Comparison of ENCODE assay signal across 8 cellular contexts in genomic region chr6:33788694-33789549, GRCh38. TPM values are rescaled to one million over a fixed set of nuclear protein-coding genes. Genes with fewer than 3 reads are reported as not detected.
DNase-seq lines count a peak whose midpoint lies in the region; ATAC-seq and TF ChIP-seq lines count a peak whose summit lies in the region.

Gene LEMD2 (minus strand): TSS chr6:33789130. CDS start chr6:33789116, 14 bp downstream.

- no peaks in the 10 kb centered on the region for H3K27me3 ChIP-seq in CD8-positive, alpha-beta T cell (ENCODE audit: insufficient read depth, low read length)

- peak within 1 kb of the TSS; percentile 97 for H3K4me3 Mint-ChIP-seq in CD8-positive, alpha-beta T cell

- peak; percentile 91 for ATAC-seq in CD8-positive, alpha-beta T cell
- ATAC-seq in GM19467 (IDR thresholded peaks at IDR 0.05; ENCODE audit: unreplicated experiment) = peak; percentile 80

- peaks cover 41% of the 10 kb centered on the region for H3K4me1 ChIP-seq in CD8-positive, alpha-beta T cell (ENCODE audit: insufficient read depth, low read length)

- H3K27ac ChIP-seq in CD8-positive, alpha-beta T cell (ENCODE audit: low read depth, low read length) = peak within 1 kb of the TSS; percentile 90

- no peaks in the 10 kb centered on the region for H3K9me3 ChIP-seq in CD8-positive, alpha-beta T cell (ENCODE audit: low read length)

- POLR2A ChIA-PET in CD8-positive, alpha-beta T cell (lab: Charles Lee) = interaction anchor here (0.6 to 2.2 kb wide), 6 partner anchors 9 to 448 kb away, joined by 3 to 8 read pairs (median 4); partner anchors contain the start of genes HMGA1 and ITPR3

- no peaks in the 10 kb centered on the region for H3K9me3 Mint-ChIP-seq in CD8-positive, alpha-beta T cell

- intact Hi-C loops in CD8-positive, alpha-beta T cell (cut with DNase I, micrococcal nuclease) = loop anchor here (1.0 to 10.0 kb wide), 19 partner anchors 78 to 1814 kb away; partner anchors contain the start of genes HMGA1 (in 2 of the 2), UQCC2 (in 2 of the 2), ANKS1A (in 1 of the 2) and BAK1 (in 1 of the 2)

- peaks cover 51% of the 10 kb centered on the region for H3K4me1 Mint-ChIP-seq in CD8-positive, alpha-beta T cell (ENCODE audit: low read depth)

- peak; percentile 88 to 95 (median 91) for DNase-seq in CD8-positive, alpha-beta T cell
- DNase-seq in HS-27A (ENCODE audit: low read depth) (peak; percentile 83), medulla oblongata (ENCODE audit: extremely low spot score) (peak; percentile 94)
- DNase-seq in NK-92 treated with Interleukin-12 subunit alpha and Interleukin-12 subunit beta, amount 100 ng/mL, for 24 hours (lab: John Stamatoyannopoulos, UW) = peak; percentile 79
- DNase-seq in activated CD8-positive, alpha-beta memory T cell treated with anti-CD3 and anti-CD28 coated beads for 24 hours = peak; percentile 98
- DNase-seq in effector CD8-positive, alpha-beta T cell (lab: John Stamatoyannopoulos, UW) = peak; percentile 84
- peak; percentile 79 to 88 (median 82) for DNase-seq in stimulated activated CD4-positive, alpha-beta T cell treated with anti-CD3 and anti-CD28 coated beads, TNF-alpha, amount 100 ng/mL, for 48 hours (ENCODE audit: low read depth in 3 of 3)

- peaks cover 3% of the 10 kb centered on the region for H3K36me3 ChIP-seq in CD8-positive, alpha-beta T cell (ENCODE audit: insufficient read depth, low read length)

- peak within 1 kb of the TSS; percentile 99 for H3K27ac Mint-ChIP-seq in CD8-positive, alpha-beta T cell

- peaks cover 5% of the 10 kb centered on the region for H3K27me3 Mint-ChIP-seq in CD8-positive, alpha-beta T cell (ENCODE audit: low read depth)

- no peak for TF ChIP-seq CTCF in CD8-positive, alpha-beta T cell (IDR thresholded peaks at IDR 0.05)

- H3K36me3 Mint-ChIP-seq in CD8-positive, alpha-beta T cell = peaks cover 37% of the 10 kb centered on the region

- H3K4me3 ChIP-seq in CD8-positive, alpha-beta T cell (ENCODE audit: low read depth, low read length) = peak within 1 kb of the TSS; percentile 90

- CTCF ChIA-PET in CD8-positive, alpha-beta T cell (lab: Charles Lee) = interaction anchor here (1.3 to 1.7 kb wide), 4 partner anchors 10 to 238 kb away, joined by 3 to 5 read pairs (median 4); no protein-coding TSS in a partner anchor

RNA-seq across cellular contexts. Expression of gene LEMD2, which starts in this region (rescaled TPM):
- 100 to 1,000 TPM; 124 TPM for total RNA-seq in CD8-positive, alpha-beta T cell

Comparison
In these comparisons a context has a peak if more than half of its experiments do, and no peak if none do; other contexts are left out.
1. Peak in every context shown above with its lines: DNase-seq, ATAC-seq, H3K4me3 ChIP-seq and H3K27ac ChIP-seq.